Comparison of ENCODE assay signal across 22 cellular contexts in genomic region chr22:25167834-25168601, GRCh38. TPM values are rescaled to one million over a fixed set of nuclear protein-coding genes. Genes with fewer than 3 reads are reported as not detected.
"Had no signal": no experiment of that assay in that cellular context is flagged by ENCODE, and none has a peak within 500 bp of the region (broad histone marks: within the 10 kb centered on the region; RNA-seq: fewer than 3 reads in every experiment).

No MANE protein-coding gene starts in this region.

- DNase-seq: activated B cell treated with CpG ODN at 0.5 μM for 24 hours; activated CD4-positive, alpha-beta T cell treated with anti-CD3 and anti-CD28 coated beads, Interleukin-2, amount 10 ng/mL, durations not matched to agents 24 days and 14 days; activated naive CD8-positive, alpha-beta T cell treated with anti-CD3 and anti-CD28 coated beads, Interleukin-2, amount 10 ng/mL, durations not matched to agents 7 days and 5 days; effector memory CD8-positive, alpha-beta T cell; heart right ventricle; left cardiac atrium; mammary epithelial cell; naive B cell; retina; stimulated activated CD4-positive, alpha-beta T cell treated with anti-CD3 and anti-CD28 coated beads, Interleukin-4, amount 100 ng/mL, for 4 hours; stimulated activated CD8-positive, alpha-beta memory T cell treated with anti-CD3 and anti-CD28 coated beads, Interleukin-4, amount 100 ng/mL, for 48 hours; stimulated activated naive CD4-positive, alpha-beta T cell treated with Interleukin-2 at 50 U/mL for 16 hours had no signal

- H3K36me3 ChIP-seq: neutrophil had no signal

- H3K27me3 ChIP-seq: gastroesophageal sphincter, heart right ventricle, neutrophil had no signal

- H3K27me3 Mint-ChIP-seq: activated CD4-positive, alpha-beta T cell treated with anti-CD3 and anti-CD28 coated beads, Interleukin-2, amount 10 ng/mL, durations not matched to agents 24 days and 14 days; activated naive CD8-positive, alpha-beta T cell treated with anti-CD3 and anti-CD28 coated beads, Interleukin-2, amount 10 ng/mL, durations not matched to agents 7 days and 5 days; brain; dendritic cell treated with granulocyte-macrophage colony-stimulating factor and Interleukin-4, amounts not matched to agents 40 ng/mL and 50 ng/mL, for 4 days; type B pancreatic cell had no signal

- H3K4me3 Mint-ChIP-seq: activated B cell treated with CpG ODN at 0.5 μM for 24 hours; activated CD4-positive, alpha-beta T cell treated with anti-CD3 and anti-CD28 coated beads, Interleukin-2, amount 10 ng/mL, durations not matched to agents 24 days and 14 days; activated naive CD8-positive, alpha-beta T cell treated with anti-CD3 and anti-CD28 coated beads, Interleukin-2, amount 10 ng/mL, durations not matched to agents 7 days and 5 days; activated T-helper 1 cell treated with anti-CD3 and anti-CD28 coated beads, Interleukin-12 subunit alpha, Interleukin-12 subunit beta, Interleukin-2, Interleukin-4 antibody, amounts not matched to agents 30 ng/mL and 10 ng/mL and 1 ng/mL, durations not matched to agents 14 hours and 24 hours and 36 hours; brain; dendritic cell treated with granulocyte-macrophage colony-stimulating factor and Interleukin-4, amounts not matched to agents 40 ng/mL and 50 ng/mL, for 4 days; effector memory CD8-positive, alpha-beta T cell; naive B cell; type B pancreatic cell had no signal

- H3K4me1 Mint-ChIP-seq: activated B cell treated with CpG ODN at 0.5 μM for 24 hours; activated CD4-positive, alpha-beta T cell treated with anti-CD3 and anti-CD28 coated beads, Interleukin-2, amount 10 ng/mL, durations not matched to agents 24 days and 14 days; naive B cell had no signal

- H3K27ac ChIP-seq: epithelial cell of prostate, gastroesophageal sphincter, heart right ventricle, neutrophil had no signal

- ATAC-seq: effector memory CD8-positive, alpha-beta T cell; gastroesophageal sphincter; heart right ventricle; left cardiac atrium had no signal

- H3K36me3 Mint-ChIP-seq: activated naive CD8-positive, alpha-beta T cell treated with anti-CD3 and anti-CD28 coated beads, Interleukin-2, amount 10 ng/mL, durations not matched to agents 7 days and 5 days; brain; naive B cell; type B pancreatic cell had no signal

- H3K27ac Mint-ChIP-seq: activated B cell treated with CpG ODN at 0.5 μM for 24 hours; activated naive CD8-positive, alpha-beta T cell treated with anti-CD3 and anti-CD28 coated beads, Interleukin-2, amount 10 ng/mL, durations not matched to agents 7 days and 5 days; activated T-helper 1 cell treated with anti-CD3 and anti-CD28 coated beads, Interleukin-12 subunit alpha, Interleukin-12 subunit beta, Interleukin-2, Interleukin-4 antibody, amounts not matched to agents 30 ng/mL and 10 ng/mL and 1 ng/mL, durations not matched to agents 14 hours and 24 hours and 36 hours; dendritic cell treated with granulocyte-macrophage colony-stimulating factor and Interleukin-4, amounts not matched to agents 40 ng/mL and 50 ng/mL, for 4 days; effector memory CD8-positive, alpha-beta T cell; type B pancreatic cell had no signal

- H3K9me3 Mint-ChIP-seq: activated B cell treated with CpG ODN at 0.5 μM for 24 hours; activated CD4-positive, alpha-beta T cell treated with anti-CD3 and anti-CD28 coated beads, Interleukin-2, amount 10 ng/mL, durations not matched to agents 24 days and 14 days; activated naive CD8-positive, alpha-beta T cell treated with anti-CD3 and anti-CD28 coated beads, Interleukin-2, amount 10 ng/mL, durations not matched to agents 7 days and 5 days; activated T-helper 1 cell treated with anti-CD3 and anti-CD28 coated beads, Interleukin-12 subunit alpha, Interleukin-12 subunit beta, Interleukin-2, Interleukin-4 antibody, amounts not matched to agents 30 ng/mL and 10 ng/mL and 1 ng/mL, durations not matched to agents 14 hours and 24 hours and 36 hours; brain; dendritic cell treated with granulocyte-macrophage colony-stimulating factor and Interleukin-4, amounts not matched to agents 40 ng/mL and 50 ng/mL, for 4 days; effector memory CD8-positive, alpha-beta T cell; type B pancreatic cell had no signal

- H3K9me3 ChIP-seq: gastroesophageal sphincter, heart right ventricle, neutrophil had no signal

- H3K4me3 ChIP-seq: gastroesophageal sphincter, heart right ventricle, skin epidermis had no signal

RNA-seq across cellular contexts. Expression of gene CRYBB3, which starts 31.6 kb away (rescaled TPM):
- total RNA-seq: activated B cell treated with CpG ODN at 0.5 μM for 24 hours, gastroesophageal sphincter, left cardiac atrium, mammary epithelial cell, mononuclear cell had no signal

RNA-seq across cellular contexts. Expression of gene CRYBB2, which starts 51.4 kb away (rescaled TPM):
- total RNA-seq: activated B cell treated with CpG ODN at 0.5 μM for 24 hours; activated CD4-positive, alpha-beta T cell treated with anti-CD3 and anti-CD28 coated beads, Interleukin-2, amount 10 ng/mL, durations not matched to agents 24 days and 14 days; activated naive CD8-positive, alpha-beta T cell treated with anti-CD3 and anti-CD28 coated beads, Interleukin-2, amount 10 ng/mL, durations not matched to agents 7 days and 5 days; activated T-helper 1 cell treated with anti-CD3 and anti-CD28 coated beads, Interleukin-12 subunit alpha, Interleukin-12 subunit beta, Interleukin-2, Interleukin-4 antibody, amounts not matched to agents 30 ng/mL and 10 ng/mL and 1 ng/mL, durations not matched to agents 14 hours and 24 hours and 36 hours; gastroesophageal sphincter; heart right ventricle; mononuclear cell; T-helper 2 cell treated with Interferon-gamma antibody and Interleukin-4, amounts not matched to agents 100 ng/mL and 5 ng/mL, for 36 hours had no signal
